ENCODE assay signal across 8 cellular contexts in genomic region chr19:38663957-38664502, GRCh38. TPM values are rescaled to one million over a fixed set of nuclear protein-coding genes. Genes with fewer than 3 reads are reported as not detected.
DNase-seq lines count a peak whose midpoint lies in the region; ATAC-seq and TF ChIP-seq lines count a peak whose summit lies in the region.

No MANE protein-coding gene starts in this region.

- CTCF ChIA-PET in CD4-positive, alpha-beta T cell (lab: Charles Lee): interaction anchor here (1.3 kb wide), 1 partner anchor 29 kb away, joined by 3 read pairs; no protein-coding TSS in a partner anchor

- H3K9me3 ChIP-seq in CD4-positive, alpha-beta T cell (ENCODE audit: control insufficient read depth, low read length): no peaks in the 10 kb centered on the region
- no peaks in the 10 kb centered on the region for H3K9me3 ChIP-seq in T-helper 17 cell (ENCODE audit: control insufficient read depth, low read length, poor library complexity, severe bottlenecking)
- no peaks in the 10 kb centered on the region for H3K9me3 ChIP-seq in parathyroid adenoma (ENCODE audit: control insufficient read depth, low read length)

- H3K4me2 ChIP-seq in parathyroid adenoma (ENCODE audit: low read length): peak overlapping the region; percentile 0

- POLR2A ChIA-PET in CD4-positive, alpha-beta T cell (lab: Charles Lee): interaction anchor here (1.2 kb wide), 1 partner anchor 17 kb away, joined by 4 read pairs; the partner anchor contains the start of gene ACTN4

- no peak overlapping the region for H3K27ac ChIP-seq in CD4-positive, alpha-beta T cell (ENCODE audit: low read depth, low read length)
- H3K27ac ChIP-seq in parathyroid adenoma: peak overlapping the region; percentile 95

- H3K9ac ChIP-seq in parathyroid adenoma: no peak overlapping the region

- H3K36me3 ChIP-seq in parathyroid adenoma (ENCODE audit: control insufficient read depth, insufficient read depth, low read length): no peaks in the 10 kb centered on the region

- H3K4me3 ChIP-seq in parathyroid adenoma (ENCODE audit: low read depth, low read length): no peak overlapping the region

- no peaks in the 10 kb centered on the region for H3K36me3 Mint-ChIP-seq in CD4-positive, alpha-beta T cell (ENCODE audit: low read depth)
- H3K36me3 Mint-ChIP-seq in T-helper 17 cell (ENCODE audit: low read depth) (peaks cover 2% of the 10 kb centered on the region), glutamatergic neuron (ENCODE audit: unreplicated experiment) (no peaks in the 10 kb centered on the region)

- intact Hi-C loops in CD4-positive, alpha-beta T cell (cut with DNase I, micrococcal nuclease): no loop called here

- peaks cover 44% of the 10 kb centered on the region for H3K27me3 Mint-ChIP-seq in CD4-positive, alpha-beta T cell
- no peaks in the 10 kb centered on the region for H3K27me3 Mint-ChIP-seq in T-helper 17 cell
- H3K27me3 Mint-ChIP-seq in glutamatergic neuron (ENCODE audit: unreplicated experiment): peaks cover 12% of the 10 kb centered on the region

- ATAC-seq in CD4-positive, alpha-beta T cell (ENCODE audit: poor library complexity): peak; percentile 48
- ATAC-seq in T-helper 17 cell (peak; percentile 53), HG03460 (IDR thresholded peaks at IDR 0.05; ENCODE audit: unreplicated experiment) (no peak), GM19452 (IDR thresholded peaks at IDR 0.05; ENCODE audit: unreplicated experiment) (no peak), HG03354 (IDR thresholded peaks at IDR 0.05; ENCODE audit: poor library complexity, severe bottlenecking, unreplicated experiment) (no peak)

- H3K4me3 Mint-ChIP-seq in CD4-positive, alpha-beta T cell: no peak overlapping the region
- no peak overlapping the region for H3K4me3 Mint-ChIP-seq in T-helper 17 cell
- H3K4me3 Mint-ChIP-seq in glutamatergic neuron (ENCODE audit: unreplicated experiment): peak overlapping the region; percentile 76

- H3K4me1 ChIP-seq in parathyroid adenoma: peaks cover 86% of the 10 kb centered on the region

- DNase-seq in CD4-positive, alpha-beta T cell: no peak
- DNase-seq in T-helper 17 cell (no peak), glutamatergic neuron (no peak), NCI-H2081 (lab: John Stamatoyannopoulos, UW) (no peak)

- H3K4me1 Mint-ChIP-seq in CD4-positive, alpha-beta T cell (ENCODE audit: low read depth): peaks cover 56% of the 10 kb centered on the region
- H3K4me1 Mint-ChIP-seq in T-helper 17 cell: peaks cover 51% of the 10 kb centered on the region
- peaks cover 69% of the 10 kb centered on the region for H3K4me1 Mint-ChIP-seq in glutamatergic neuron (ENCODE audit: low read depth, unreplicated experiment)

- no peaks in the 10 kb centered on the region for H3K9me3 Mint-ChIP-seq in CD4-positive, alpha-beta T cell
- H3K9me3 Mint-ChIP-seq in glutamatergic neuron (ENCODE audit: unreplicated experiment): peaks cover 12% of the 10 kb centered on the region

- H2AFZ ChIP-seq in parathyroid adenoma: no peak overlapping the region

- H3K79me2 ChIP-seq in parathyroid adenoma: peaks cover 87% of the 10 kb centered on the region

- peak overlapping the region; percentile 24 for H3K27ac Mint-ChIP-seq in CD4-positive, alpha-beta T cell
- H3K27ac Mint-ChIP-seq in T-helper 17 cell (peak overlapping the region; percentile 39), glutamatergic neuron (ENCODE audit: unreplicated experiment) (peak overlapping the region; percentile 88)

- peaks cover 3% of the 10 kb centered on the region for H3K27me3 ChIP-seq in CD4-positive, alpha-beta T cell (ENCODE audit: control insufficient read depth, insufficient read depth, low read length)
- H3K27me3 ChIP-seq in parathyroid adenoma (ENCODE audit: control insufficient read depth, insufficient read depth, low read length): no peaks in the 10 kb centered on the region

- TF ChIP-seq CTCF in CD4-positive, alpha-beta T cell (IDR thresholded peaks at IDR 0.05): no peak
- TF ChIP-seq CTCF in glutamatergic neuron (IDR thresholded peaks at IDR 0.05; ENCODE audit: partially characterized antibody, unreplicated experiment): no peak
- no peak for TF ChIP-seq CTCF in parathyroid adenoma (IDR thresholded peaks at IDR 0.05)

RNA-seq across cellular contexts. Expression of gene ACTN4, which starts 16.6 kb away (rescaled TPM):
- 10 to 100 TPM; 70.3 to 84.0 TPM for total RNA-seq in CD4-positive, alpha-beta T cell
- total RNA-seq in T-helper 17 cell (100 to 1,000 TPM; 201 to 205 TPM), glutamatergic neuron (ENCODE audit: unreplicated experiment) (975 TPM)

RNA-seq across cellular contexts. Expression of gene EIF3K, which starts 45.0 kb away (rescaled TPM):
- total RNA-seq in CD4-positive, alpha-beta T cell: 100 to 1,000 TPM; 309 to 322 TPM
- 100 to 1,000 TPM; 282 to 320 TPM for total RNA-seq in T-helper 17 cell
- total RNA-seq in glutamatergic neuron (ENCODE audit: unreplicated experiment): 247 TPM

RNA-seq across cellular contexts. Expression of gene MAP4K1, which starts 46.3 kb away (rescaled TPM):
- total RNA-seq in CD4-positive, alpha-beta T cell: 100 to 1,000 TPM; 173 to 185 TPM
- total RNA-seq in T-helper 17 cell: 100 to 1,000 TPM; 298 to 351 TPM
- total RNA-seq in glutamatergic neuron (ENCODE audit: unreplicated experiment): 6.3 TPM

Comparison
In these comparisons a context has a peak if more than half of its experiments do, and no peak if none do; other contexts are left out.
1. ATAC-seq: peak in CD4-positive, alpha-beta T cell (single experiment) and T-helper 17 cell (single experiment); none in HG03460 (single experiment), GM19452 (single experiment) and HG03354 (single experiment).
2. H3K27ac Mint-ChIP-seq: peak in every context shown above with its lines; median percentile 88 in glutamatergic neuron; 39 in T-helper 17 cell; 24 in CD4-positive, alpha-beta T cell.
3. RNA of gene MAP4K1, which starts 46.3 kb away (total RNA-seq): 298 to 351 TPM in T-helper 17 cell and 173 to 185 TPM in CD4-positive, alpha-beta T cell; 6.3 TPM in glutamatergic neuron (single experiment); every median in the first group is over 10 times any median in the second.